12 cellular contexts compared by ENCODE assay signal in the genomic region with DNA sequence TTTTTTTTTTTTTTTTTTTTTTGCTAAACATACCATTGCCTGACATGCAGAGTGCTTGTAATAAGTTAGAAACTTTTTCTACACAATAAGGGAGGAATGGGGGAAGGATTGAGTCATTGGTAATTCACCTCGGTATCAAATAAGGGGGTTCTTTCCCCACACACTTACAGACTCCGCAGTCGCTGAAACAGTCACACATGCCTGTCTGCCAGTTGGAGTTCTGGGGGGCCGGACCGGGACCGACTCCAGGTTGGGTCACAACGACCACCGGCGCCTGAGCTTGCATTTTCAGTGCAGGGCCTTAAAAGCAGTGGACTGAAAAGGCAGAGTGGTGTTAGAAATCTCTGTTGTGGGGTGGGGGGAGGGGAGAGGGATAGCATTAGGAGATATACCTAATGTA. TPM values are rescaled to one million over a fixed set of nuclear protein-coding genes. Genes with fewer than 3 reads are reported as not detected.
DNase-seq lines count a peak whose midpoint lies in the region; ATAC-seq and TF ChIP-seq lines count a peak whose summit lies in the region.
"Had no signal": no experiment of that assay in that cellular context is flagged by ENCODE, and none has a peak within 500 bp of the region (broad histone marks: within the 10 kb centered on the region; RNA-seq: fewer than 3 reads in every experiment).

No MANE protein-coding gene starts in this region.

- POLR2A ChIA-PET in CD8-positive, alpha-beta T cell (lab: Charles Lee): interaction anchor here (0.7 to 7.8 kb wide), 4 partner anchors 11 to 110 kb away, joined by 3 to 52 read pairs (median 3); no protein-coding TSS in a partner anchor

- peaks cover 48% of the 10 kb centered on the region for H3K4me1 ChIP-seq in CD8-positive, alpha-beta T cell (ENCODE audit: insufficient read depth, low read length)

- peaks cover 70% of the 10 kb centered on the region for H3K36me3 Mint-ChIP-seq in CD8-positive, alpha-beta T cell
- peaks cover 50% of the 10 kb centered on the region for H3K36me3 Mint-ChIP-seq in activated CD4-positive, alpha-beta T cell treated with anti-CD3 and anti-CD28 coated beads, Interleukin-2, amount 10 ng/mL, durations not matched to agents 24 days and 14 days (ENCODE audit: low read depth)
- H3K36me3 Mint-ChIP-seq in activated naive CD4-positive, alpha-beta T cell treated with anti-CD3 and anti-CD28 coated beads, Interleukin-2, amount 50 U/mL, for 72 hours: peaks cover 15 to 66% of the 10 kb centered on the region in 2 donors

- H3K36me3 ChIP-seq in CD8-positive, alpha-beta T cell (ENCODE audit: insufficient read depth, low read length): peaks cover 25% of the 10 kb centered on the region
- no peaks in the 10 kb centered on the region for H3K36me3 ChIP-seq in brain microvascular endothelial cell (replicated peaks)
- H3K36me3 ChIP-seq: WERI-Rb-1 had no signal

- no peak for TF ChIP-seq CTCF in CD8-positive, alpha-beta T cell (IDR thresholded peaks at IDR 0.05)
- no peak for TF ChIP-seq CTCF in brain microvascular endothelial cell (IDR thresholded peaks at IDR 0.05; ENCODE audit: low read depth, low read length, missing control alignments)

- peak overlapping the region; percentile 83 for H3K27ac Mint-ChIP-seq in CD8-positive, alpha-beta T cell
- H3K27ac Mint-ChIP-seq in activated CD4-positive, alpha-beta T cell treated with anti-CD3 and anti-CD28 coated beads, Interleukin-2, amount 10 ng/mL, durations not matched to agents 24 days and 14 days: peak overlapping the region; percentile 80
- H3K27ac Mint-ChIP-seq in activated naive CD4-positive, alpha-beta T cell treated with anti-CD3 and anti-CD28 coated beads, Interleukin-2, amount 50 U/mL, for 72 hours: peak overlapping the region in 1 of 2 donors; percentile 97

- H3K9me3 ChIP-seq in CD8-positive, alpha-beta T cell (ENCODE audit: low read length): no peaks in the 10 kb centered on the region
- H3K9me3 ChIP-seq: body of pancreas had no signal

- H3K27me3 ChIP-seq in CD8-positive, alpha-beta T cell (ENCODE audit: insufficient read depth, low read length): no peaks in the 10 kb centered on the region
- no peaks in the 10 kb centered on the region for H3K27me3 ChIP-seq in brain microvascular endothelial cell (replicated peaks)
- H3K27me3 ChIP-seq: body of pancreas had no signal

- DNase-seq in CD8-positive, alpha-beta T cell: peak in 3 of 7 experiments; percentile 31 to 48 (median 43)
- no peak for DNase-seq in activated CD4-positive, alpha-beta T cell treated with anti-CD3 and anti-CD28 coated beads, Interleukin-2, amount 10 ng/mL, durations not matched to agents 24 days and 14 days
- no peak for DNase-seq in activated naive CD4-positive, alpha-beta T cell treated with anti-CD3 and anti-CD28 coated beads, Interleukin-2, amount 50 U/mL, for 72 hours (ENCODE audit: low spot score in 2 of 2)
- DNase-seq in stimulated activated CD4-positive, alpha-beta T cell treated with anti-CD3 and anti-CD28 coated beads, Interleukin-15, amount 100 ng/mL, for 24 hours: peak; percentile 50
- DNase-seq in DMS 273 treated with DMSO at 0.1 percent for 48 hours (lab: John Stamatoyannopoulos, UW): no peak
- DNase-seq in dedifferentiated amniotic fluid mesenchymal stem cell (ENCODE audit: extremely low spot score): no peak
- no peak for DNase-seq in brain microvascular endothelial cell
- DNase-seq in NOMO-1 (lab: John Stamatoyannopoulos, UW; ENCODE audit: unreplicated experiment in 2 of 2): no peak
- DNase-seq: body of pancreas, NCI-H748 treated with DMSO at 0.1 percent for 48 hours, WERI-Rb-1 had no signal

- H3K27me3 Mint-ChIP-seq in CD8-positive, alpha-beta T cell (ENCODE audit: low read depth): no peaks in the 10 kb centered on the region
- H3K27me3 Mint-ChIP-seq in activated CD4-positive, alpha-beta T cell treated with anti-CD3 and anti-CD28 coated beads, Interleukin-2, amount 10 ng/mL, durations not matched to agents 24 days and 14 days: no peaks in the 10 kb centered on the region

- intact Hi-C loops in CD8-positive, alpha-beta T cell (cut with DNase I, micrococcal nuclease): loop anchor here in 1 of 2 experiments (2.0 kb wide), 2 partner anchors 15 to 37 kb away; no protein-coding TSS in a partner anchor
- intact Hi-C loops in activated CD4-positive, alpha-beta T cell treated with anti-CD3 and anti-CD28 coated beads, Interleukin-2, amount 10 ng/mL, durations not matched to agents 24 days and 14 days (cut with micrococcal nuclease): no loop called here

- peak overlapping the region; percentile 67 for H3K4me3 Mint-ChIP-seq in CD8-positive, alpha-beta T cell
- H3K4me3 Mint-ChIP-seq in activated CD4-positive, alpha-beta T cell treated with anti-CD3 and anti-CD28 coated beads, Interleukin-2, amount 10 ng/mL, durations not matched to agents 24 days and 14 days: peak overlapping the region; percentile 54

- peak overlapping the region; percentile 9 for H3K27ac ChIP-seq in CD8-positive, alpha-beta T cell (ENCODE audit: low read depth, low read length)
- H3K27ac ChIP-seq in brain microvascular endothelial cell: no peak overlapping the region
- H3K27ac ChIP-seq: body of pancreas, WERI-Rb-1 had no signal

- no peak for ATAC-seq in CD8-positive, alpha-beta T cell
- peak; percentile 16 to 43 for ATAC-seq in activated naive CD4-positive, alpha-beta T cell treated with anti-CD3 and anti-CD28 coated beads, Interleukin-2, amount 50 U/mL, for 72 hours
- ATAC-seq: body of pancreas, sciatic nerve had no signal

- CTCF ChIA-PET in CD8-positive, alpha-beta T cell (lab: Charles Lee): interaction anchor here (1.2 to 11.1 kb wide), 4 partner anchors 11 to 153 kb away, joined by 3 to 84 read pairs (median 10); no protein-coding TSS in a partner anchor

- H3K4me3 ChIP-seq in CD8-positive, alpha-beta T cell (ENCODE audit: low read depth, low read length): peak overlapping the region; percentile 40
- no peak overlapping the region for H3K4me3 ChIP-seq in brain microvascular endothelial cell (ENCODE audit: low read depth, low read length)
- H3K4me3 ChIP-seq: body of pancreas had no signal

- peaks cover 58% of the 10 kb centered on the region for H3K4me1 Mint-ChIP-seq in CD8-positive, alpha-beta T cell (ENCODE audit: low read depth)
- H3K4me1 Mint-ChIP-seq in activated CD4-positive, alpha-beta T cell treated with anti-CD3 and anti-CD28 coated beads, Interleukin-2, amount 10 ng/mL, durations not matched to agents 24 days and 14 days: peaks cover 41% of the 10 kb centered on the region

- in situ Hi-C loops in brain microvascular endothelial cell (cut with HindIII; ENCODE audit: low pct_ligation_motif_present, low sequenced_read_pairs): no loop called here

- H3K9me3 Mint-ChIP-seq in CD8-positive, alpha-beta T cell: no peaks in the 10 kb centered on the region
- H3K9me3 Mint-ChIP-seq in activated CD4-positive, alpha-beta T cell treated with anti-CD3 and anti-CD28 coated beads, Interleukin-2, amount 10 ng/mL, durations not matched to agents 24 days and 14 days: no peaks in the 10 kb centered on the region
- no peaks in the 10 kb centered on the region for H3K9me3 Mint-ChIP-seq in activated naive CD4-positive, alpha-beta T cell treated with anti-CD3 and anti-CD28 coated beads, Interleukin-2, amount 50 U/mL, for 72 hours

RNA-seq across cellular contexts. Expression of a gene that starts 6.9 kb away (rescaled TPM):
- total RNA-seq in CD8-positive, alpha-beta T cell: 100 to 1,000 TPM; 225 to 234 TPM
- total RNA-seq in activated CD4-positive, alpha-beta T cell treated with anti-CD3 and anti-CD28 coated beads, Interleukin-2, amount 10 ng/mL, durations not matched to agents 24 days and 14 days: 41.2 and 41.4 TPM in 2 replicates
- 100 to 1,000 TPM in 1 of 2 donors, 10 to 100 TPM in 1; 23.3 to 169 TPM for total RNA-seq in activated naive CD4-positive, alpha-beta T cell treated with anti-CD3 and anti-CD28 coated beads, Interleukin-2, amount 50 U/mL, for 72 hours
